Comparison of ENCODE assay signal across 8 cellular contexts in the genomic region with DNA sequence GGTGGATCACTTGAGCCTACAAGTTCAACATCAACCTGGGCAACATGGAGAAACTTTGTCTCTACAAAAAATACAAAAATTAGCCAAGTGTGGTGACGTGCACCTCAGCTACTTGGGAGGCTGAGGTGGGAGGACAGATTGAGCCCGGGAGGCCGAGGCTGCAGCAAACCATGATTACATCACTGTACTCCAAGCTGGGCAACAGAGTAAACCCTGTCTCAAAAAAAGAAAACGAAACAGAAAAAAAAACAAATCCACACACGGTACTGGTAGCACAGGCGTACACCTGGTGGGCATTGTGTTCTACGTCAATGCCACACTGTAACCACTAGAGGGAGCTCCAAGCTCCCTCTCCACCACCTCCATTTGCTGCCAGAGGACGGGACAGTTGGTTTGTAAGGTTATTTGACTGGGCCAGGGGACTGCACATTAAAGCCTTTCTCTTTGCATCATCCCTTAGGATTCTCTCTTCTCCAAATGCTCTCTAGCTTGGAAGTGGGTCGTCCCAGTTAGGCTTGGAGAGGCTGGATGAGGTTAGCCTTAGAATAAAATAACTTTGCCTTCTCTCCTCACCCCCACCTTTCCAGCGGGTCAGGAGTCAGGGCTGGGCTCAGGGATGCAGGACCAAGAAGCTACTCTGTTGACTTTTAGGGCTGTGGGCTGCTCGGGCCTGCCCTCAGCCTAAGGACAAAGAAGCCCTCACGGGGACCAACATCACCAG.
DNase-seq lines count a peak whose midpoint lies in the region; ATAC-seq and TF ChIP-seq lines count a peak whose summit lies in the region.

No MANE protein-coding gene starts in this region.

- H3K27ac Mint-ChIP-seq in activated naive CD8-positive, alpha-beta T cell treated with anti-CD3 and anti-CD28 coated beads, Interleukin-2, amount 10 ng/mL, durations not matched to agents 7 days and 5 days, result no peak overlapping the region

- H3K27ac ChIP-seq in sigmoid colon, result peak overlapping the region; percentile 84 to 98 (median 90)

- H3K4me1 ChIP-seq in sigmoid colon, result peaks cover 0 to 97% (median 93%) of the 10 kb centered on the region in 4 donors

- DNase-seq in DMS153 treated with DMSO at 0.1 percent for 48 hours (lab: John Stamatoyannopoulos, UW; ENCODE audit: unreplicated experiment), result peak; percentile 37
- no peak for DNase-seq in DMS153 (lab: John Stamatoyannopoulos, UW)
- DNase-seq in HS-5 (ENCODE audit: low read depth), result peak; percentile 15
- peak; percentile 70 for DNase-seq in SK-MEL-5 (ENCODE audit: low read depth, low spot score)
- no peak for DNase-seq in activated naive CD8-positive, alpha-beta T cell treated with anti-CD3 and anti-CD28 coated beads, Interleukin-2, amount 10 ng/mL, durations not matched to agents 7 days and 5 days
- peak; percentile 39 for DNase-seq in left cardiac atrium
- DNase-seq in sigmoid colon, result peak; percentile 86

- ATAC-seq in GM21447 (IDR thresholded peaks at IDR 0.05; ENCODE audit: unreplicated experiment) (peak; percentile 78), left cardiac atrium (peak; percentile 70 to 78)
- peak; percentile 88 for ATAC-seq in activated naive CD8-positive, alpha-beta T cell treated with anti-CD3 and anti-CD28 coated beads, Interleukin-2, amount 10 ng/mL, durations not matched to agents 7 days and 5 days (ENCODE audit: low read depth)

- POLR2A ChIA-PET in activated naive CD8-positive, alpha-beta T cell treated with anti-CD3 and anti-CD28 coated beads, Interleukin-2, amount 10 ng/mL, durations not matched to agents 7 days and 5 days (lab: Charles Lee), result no interaction called here

- no peaks in the 10 kb centered on the region for H3K9me3 ChIP-seq in sigmoid colon

- peaks cover 2% of the 10 kb centered on the region for H3K4me1 Mint-ChIP-seq in activated naive CD8-positive, alpha-beta T cell treated with anti-CD3 and anti-CD28 coated beads, Interleukin-2, amount 10 ng/mL, durations not matched to agents 7 days and 5 days

- in situ Hi-C loops in SK-MEL-5 (cut with HindIII; ENCODE audit: low pct_unique_long_range_greater_than_20kb, low sequenced_read_pairs), result no loop called here

- peaks cover 3% of the 10 kb centered on the region for H3K27me3 Mint-ChIP-seq in activated naive CD8-positive, alpha-beta T cell treated with anti-CD3 and anti-CD28 coated beads, Interleukin-2, amount 10 ng/mL, durations not matched to agents 7 days and 5 days

- 26 to 38% methylated on average over 12 of the region's 12 CpGs for WGBS in sigmoid colon, 2 donors

- no peak for TF ChIP-seq EP300 in sigmoid colon (IDR thresholded peaks at IDR 0.05)

- no peak overlapping the region for H3K4me3 Mint-ChIP-seq in activated naive CD8-positive, alpha-beta T cell treated with anti-CD3 and anti-CD28 coated beads, Interleukin-2, amount 10 ng/mL, durations not matched to agents 7 days and 5 days

- intact Hi-C loops in left cardiac atrium (cut with DNase I), result loop anchor here (1.0 to 10.0 kb wide), 4 partner anchors 37 to 171 kb away; a partner anchor contains a TSS
- intact Hi-C loops in sigmoid colon (cut with DNase I), result loop anchor here (1.0 to 5.0 kb wide), 2 partner anchors 127 to 171 kb away; no protein-coding TSS in a partner anchor

- H3K36me3 ChIP-seq in sigmoid colon, result peaks cover 0 to 90% (median 24%) of the 10 kb centered on the region in 4 donors

- no peaks in the 10 kb centered on the region for H3K27me3 ChIP-seq in sigmoid colon

- peak; percentile 90 to 93 (median 92) for TF ChIP-seq CTCF in sigmoid colon (IDR thresholded peaks at IDR 0.05)

- no peaks in the 10 kb centered on the region for H3K36me3 Mint-ChIP-seq in activated naive CD8-positive, alpha-beta T cell treated with anti-CD3 and anti-CD28 coated beads, Interleukin-2, amount 10 ng/mL, durations not matched to agents 7 days and 5 days

- H3K4me3 ChIP-seq in sigmoid colon, result no peak overlapping the region

- no peak for TF ChIP-seq POLR2A in sigmoid colon (IDR thresholded peaks at IDR 0.05)

- no peaks in the 10 kb centered on the region for H3K9me3 Mint-ChIP-seq in activated naive CD8-positive, alpha-beta T cell treated with anti-CD3 and anti-CD28 coated beads, Interleukin-2, amount 10 ng/mL, durations not matched to agents 7 days and 5 days

Comparison
In these comparisons a context has a peak if more than half of its experiments do, and no peak if none do; other contexts are left out.
1. DNase-seq: peak in DMS153 treated with DMSO at 0.1 percent for 48 hours (single experiment), HS-5 (single experiment), SK-MEL-5 (single experiment), left cardiac atrium (single experiment) and sigmoid colon (single experiment); none in DMS153 (single experiment) and activated naive CD8-positive, alpha-beta T cell treated with anti-CD3 and anti-CD28 coated beads, Interleukin-2, amount 10 ng/mL, durations not matched to agents 7 days and 5 days (single experiment).
2. Peak in every context shown above with its lines, with median percentiles within 50 percentile points of each other: ATAC-seq.